ENCODE assay signal across 8 cellular contexts in genomic region chr1:18945401-18945849, GRCh38. TPM values are rescaled to one million over a fixed set of nuclear protein-coding genes. Genes with fewer than 3 reads are reported as not detected.
DNase-seq lines count a peak whose midpoint lies in the region; ATAC-seq and TF ChIP-seq lines count a peak whose summit lies in the region.
"Had no signal": no experiment of that assay in that cellular context is flagged by ENCODE, and none has a peak within 500 bp of the region (broad histone marks: within the 10 kb centered on the region; RNA-seq: fewer than 3 reads in every experiment).

No MANE protein-coding gene starts in this region.

- H3K9me3 ChIP-seq in HEK293 (ENCODE audit: control insufficient read depth, insufficient read depth, low read depth, low read length) (no peaks in the 10 kb centered on the region), SK-N-MC (ENCODE audit: low read depth, low read length) (no peaks in the 10 kb centered on the region), sigmoid colon (no peaks in the 10 kb centered on the region)

- no peak overlapping the region for H3K9ac ChIP-seq in SK-N-MC (ENCODE audit: insufficient read length)

- intact Hi-C loops in sigmoid colon (cut with DNase I) = no loop called here

- no peak for ATAC-seq in HG02973 (IDR thresholded peaks at IDR 0.05; ENCODE audit: unreplicated experiment)
- ATAC-seq in HG03025 (IDR thresholded peaks at IDR 0.05; ENCODE audit: low FRiP score, unreplicated experiment) = no peak

- peak overlapping the region; percentile 29; the same call in 1 of the 2 replicates for H3K27ac ChIP-seq in HEK293 (ENCODE audit: extremely low read depth, low read depth, low read length)
- H3K27ac ChIP-seq in SK-N-MC = peak overlapping the region; percentile 90
- H3K27ac ChIP-seq in sigmoid colon = peak overlapping the region; percentile 44 to 95 (median 81)

- H3K4me3 ChIP-seq in HEK293 (ENCODE audit: low read depth, low read length) (no peak overlapping the region), SK-N-MC (peak overlapping the region; percentile 63), sigmoid colon (no peak overlapping the region)

- TF ChIP-seq CTCF in HEK293 (tag by site-specific recombination; IDR thresholded peaks at IDR 0.05) (no peak), sigmoid colon (IDR thresholded peaks at IDR 0.05) (no peak)

- 29 to 53% methylated on average over 14 of the region's 14 CpGs for WGBS in sigmoid colon, 2 donors

- H3K4me1 ChIP-seq in HEK293 (ENCODE audit: control insufficient read depth, insufficient read depth, low read length) (peaks cover 21% of the 10 kb centered on the region), sigmoid colon (peaks cover 0 to 99% (median 94%) of the 10 kb centered on the region in 4 donors)

- H3K36me3 ChIP-seq in HEK293 (ENCODE audit: control insufficient read depth in 2 of 2, insufficient read depth in 1 of 2, low read length in 2 of 2) = peaks cover 0 to 4% of the 10 kb centered on the region in 2 experiments; a peak in 1 of 3 replicates
- H3K36me3 ChIP-seq in SK-N-MC (ENCODE audit: insufficient read depth, low read length) = no peaks in the 10 kb centered on the region
- no peaks in the 10 kb centered on the region for H3K36me3 ChIP-seq in sigmoid colon

- TF ChIP-seq EP300 in sigmoid colon (IDR thresholded peaks at IDR 0.05) = no peak

- CTCF ChIA-PET in HEK293 (lab: Yijun Ruan, JAX) = interaction anchor here (1.0 to 5.4 kb wide), 7 partner anchors 8 to 708 kb away, joined by 3 to 59 read pairs (median 4); no protein-coding TSS in a partner anchor

- no peak for TF ChIP-seq POLR2A in sigmoid colon (IDR thresholded peaks at IDR 0.05)

- POLR2A ChIA-PET in HEK293 (lab: Yijun Ruan, JAX) = interaction anchor here (1.0 to 3.0 kb wide), 6 partner anchors 10 to 64 kb away, joined by 3 to 22 read pairs (median 4); partner anchors contain the start of genes ALDH4A1 and IFFO2

- DNase-seq in SK-N-MC (ENCODE audit: low read depth, low spot score) = peak; percentile 84
- DNase-seq in foreskin melanocyte = peak; percentile 78
- DNase-seq in sigmoid colon = peak; percentile 81
- no peak for DNase-seq in central memory CD4-positive, alpha-beta T cell
- DNase-seq: NCI-H446 treated with DMSO at 0.1 percent for 48 hours had no signal

- no peaks in the 10 kb centered on the region for H3K27me3 ChIP-seq in sigmoid colon

TF ChIP-seq in HEK293, 187 proteins besides CTCF, POLR2A, EP300 and RAD21 (continues in another document):
- TF ChIP-seq GLIS2 (tag by site-specific recombination; IDR thresholded peaks at IDR 0.05) (peak; percentile 57), ZNF433 (tag by site-specific recombination; IDR thresholded peaks at IDR 0.05; ENCODE audit: low read depth) (no peak), ZSCAN30 (tag by site-specific recombination; IDR thresholded peaks at IDR 0.05) (peak; percentile 74; the same call in 1 of the 2 replicates), ZNF596 (tag by site-specific recombination; IDR thresholded peaks at IDR 0.05) (peak; percentile 65; the same call in 1 of the 2 replicates), ZNF513 (tag by site-specific recombination; IDR thresholded peaks at IDR 0.05) (no peak), ZNF561 (tag by site-specific recombination; IDR thresholded peaks at IDR 0.05; ENCODE audit: borderline replicate concordance) (0 out of 2 replicates have a peak, but pooled peaks have one; percentile 64), ZSCAN23 (tag by site-specific recombination; IDR thresholded peaks at IDR 0.05) (no peak), SP7 (tag by site-specific recombination; IDR thresholded peaks at IDR 0.05) (peak; percentile 56), ZXDB (tag by site-specific recombination; IDR thresholded peaks at IDR 0.05) (peak; percentile 89), PRDM10 (tag by site-specific recombination; IDR thresholded peaks at IDR 0.05) (no peak; the same call in 1 of the 2 replicates), ZNF76 (tag by site-specific recombination; IDR thresholded peaks at IDR 0.05; ENCODE audit: borderline replicate concordance, low read depth) (0 out of 2 replicates have a peak, but pooled peaks have one; percentile 27), ZNF837 (tag by site-specific recombination; IDR thresholded peaks at IDR 0.05) (no peak), ZNF544 (tag by site-specific recombination; IDR thresholded peaks at IDR 0.05) (no peak), ZNF501 (tag by site-specific recombination; IDR thresholded peaks at IDR 0.05) (no peak; the same call in 1 of the 2 replicates), ZNF707 (tag by site-specific recombination; IDR thresholded peaks at IDR 0.05) (no peak), ZNF768 (tag by site-specific recombination; IDR thresholded peaks at IDR 0.05) (peak; percentile 59; the same call in 1 of the 2 replicates), ZNF571 (tag by site-specific recombination; IDR thresholded peaks at IDR 0.05) (no peak), ZNF423 (tag by site-specific recombination; IDR thresholded peaks at IDR 0.05) (peak; percentile 42; the same call in 1 of the 2 replicates), OVOL3 (tag by site-specific recombination; IDR thresholded peaks at IDR 0.05) (no peak; the same call in 1 of the 2 replicates), YY2 (tag by site-specific recombination; IDR thresholded peaks at IDR 0.05) (no peak), ZIC2 (tag by site-specific recombination; IDR thresholded peaks at IDR 0.05) (peak; percentile 34; the same call in 1 of the 2 replicates), HOXA7 (CRISPR knock-in tag; IDR thresholded peaks at IDR 0.05; ENCODE audit: borderline replicate concordance) (no peak), SP2 (tag by site-specific recombination; IDR thresholded peaks at IDR 0.05) (0 out of 2 replicates have a peak, but pooled peaks have one; percentile 13), ZNF843 (tag by site-specific recombination; IDR thresholded peaks at IDR 0.05) (peak; percentile 52; the same call in 1 of the 2 replicates), ZBTB44 (tag by site-specific recombination; IDR thresholded peaks at IDR 0.05) (peak; percentile 57; the same call in 1 of the 2 replicates), ZBTB17 (tag by site-specific recombination; IDR thresholded peaks at IDR 0.05) (0 out of 2 replicates have a peak, but pooled peaks have one; percentile 17), KLF9 (tag by site-specific recombination; IDR thresholded peaks at IDR 0.05; ENCODE audit: low read depth) (0 out of 2 replicates have a peak, but pooled peaks have one; percentile 10), TRIM28 (IDR thresholded peaks at IDR 0.05; ENCODE audit: borderline replicate concordance, low read length) (peak; percentile 63)

RNA-seq across cellular contexts. Expression of gene IFFO2, which starts 11.1 kb away (rescaled TPM):
- 10 to 100 TPM in 2 of 4 donors, 1 to 10 TPM in 2; 7.5 to 35.0 (median 13.8) TPM for total RNA-seq in sigmoid colon
- polyA plus RNA-seq in sigmoid colon = 1 to 10 TPM; 1.2 to 8.6 (median 7.2) TPM

RNA-seq across cellular contexts. Expression of gene ALDH4A1, which starts 43.1 kb away (rescaled TPM):
- total RNA-seq in sigmoid colon = 10 to 100 TPM in 1 of 4 donors, 1 to 10 TPM in 3; 6.7 to 12.8 (median 8.4) TPM
- polyA plus RNA-seq in sigmoid colon = 10 to 100 TPM in 1 of 3 donors, 1 to 10 TPM in 2; 2.4 to 11.0 (median 3.7) TPM

Comparison
In these comparisons a context has a peak if more than half of its experiments do, and no peak if none do; other contexts are left out.
1. H3K27ac ChIP-seq: peak in every context shown above with its lines; median percentile 90 in SK-N-MC; 81 in sigmoid colon; 29 in HEK293.